Comparison of ENCODE assay signal across 8 cellular contexts in genomic region chr3:39990532-39990931, GRCh38.
A peak's percentile ranks its signal among the peaks of the same experiment; 100 is the strongest.
DNase-seq lines count a peak whose midpoint lies in the region; TF ChIP-seq lines count a peak whose summit lies in the region.

No MANE protein-coding gene starts in this region.

- H3K36me3 Mint-ChIP-seq in activated CD4-positive, alpha-beta memory T cell treated with anti-CD3 and anti-CD28 coated beads, Interleukin-2, amount 10 ng/mL, durations not matched to agents 7 days and 5 days (ENCODE audit: low read depth), result no peaks in the 10 kb centered on the region

- H3F3A ChIP-seq in Loucy (ENCODE audit: low read depth), result no peaks in the 10 kb centered on the region

- H3K27ac Mint-ChIP-seq in activated CD4-positive, alpha-beta memory T cell treated with anti-CD3 and anti-CD28 coated beads, Interleukin-2, amount 10 ng/mL, durations not matched to agents 7 days and 5 days, result no peak overlapping the region

- H3K4me3 Mint-ChIP-seq in activated CD4-positive, alpha-beta memory T cell treated with anti-CD3 and anti-CD28 coated beads, Interleukin-2, amount 10 ng/mL, durations not matched to agents 7 days and 5 days, result no peak overlapping the region

- no peak overlapping the region for H3K9ac ChIP-seq in Loucy (ENCODE audit: low read depth, low read length, poor library complexity, severe bottlenecking)

- H3K4me1 Mint-ChIP-seq in activated CD4-positive, alpha-beta memory T cell treated with anti-CD3 and anti-CD28 coated beads, Interleukin-2, amount 10 ng/mL, durations not matched to agents 7 days and 5 days, result no peaks in the 10 kb centered on the region

- no peaks in the 10 kb centered on the region for H4K20me1 ChIP-seq in Loucy (ENCODE audit: insufficient read depth, low read length, poor library complexity, severe bottlenecking)

- no peaks in the 10 kb centered on the region for H3K9me3 Mint-ChIP-seq in activated CD4-positive, alpha-beta memory T cell treated with anti-CD3 and anti-CD28 coated beads, Interleukin-2, amount 10 ng/mL, durations not matched to agents 7 days and 5 days

- POLR2A ChIA-PET in activated CD4-positive, alpha-beta memory T cell treated with anti-CD3 and anti-CD28 coated beads, Interleukin-2, amount 10 ng/mL, durations not matched to agents 7 days and 5 days (lab: Charles Lee), result no interaction called here

- CTCF ChIA-PET in activated CD4-positive, alpha-beta memory T cell treated with anti-CD3 and anti-CD28 coated beads, Interleukin-2, amount 10 ng/mL, durations not matched to agents 7 days and 5 days (lab: Charles Lee), result interaction anchor here (1.3 kb wide), 1 partner anchor 10 kb away, joined by 3 read pairs; no protein-coding TSS in a partner anchor

- no peak overlapping the region for H3K4me2 ChIP-seq in Loucy (ENCODE audit: low read depth, low read length, poor library complexity, severe bottlenecking)

- no peaks in the 10 kb centered on the region for H3K27me3 ChIP-seq in Loucy (ENCODE audit: insufficient read depth, low read length, poor library complexity, severe bottlenecking)

- DNase-seq in A172 (ENCODE audit: low spot score) (peak; percentile 14), Daoy (ENCODE audit: low read depth) (peak; percentile 4), kidney glomerular epithelial cell (lab: John Stamatoyannopoulos, UW) (peak; percentile 38), middle frontal gyrus (ENCODE audit: extremely low spot score, low spot score) (no peak), hypothalamus (lab: John Stamatoyannopoulos, UW) (no peak), activated gamma-delta T cell (lab: John Stamatoyannopoulos, UW) (no peak)
- DNase-seq in activated CD4-positive, alpha-beta memory T cell treated with anti-CD3 and anti-CD28 coated beads, Interleukin-2, amount 10 ng/mL, durations not matched to agents 7 days and 5 days, result peak; percentile 23

- H2AFZ ChIP-seq in Loucy (ENCODE audit: low read length), result no peak overlapping the region

- H3K79me2 ChIP-seq in Loucy (ENCODE audit: insufficient read depth, low read length), result no peaks in the 10 kb centered on the region

- no peaks in the 10 kb centered on the region for H3K9me2 ChIP-seq in Loucy (replicated peaks; ENCODE audit: low read depth, low read length)

- peaks cover 9% of the 10 kb centered on the region for H3K4me1 ChIP-seq in Loucy (ENCODE audit: insufficient read depth, low read length, poor library complexity, severe bottlenecking)

- TF ChIP-seq CTCF in Loucy (conservative IDR thresholded peaks at IDR 0.05; ENCODE audit: low read length), result peak; percentile 83

- no peak overlapping the region for H3K4me3 ChIP-seq in Loucy (ENCODE audit: low read length, poor library complexity, severe bottlenecking)

- no peaks in the 10 kb centered on the region for H3K36me3 ChIP-seq in Loucy (ENCODE audit: insufficient read depth, low read length)

- no peaks in the 10 kb centered on the region for H3K9me3 ChIP-seq in Loucy (ENCODE audit: insufficient read depth, low read depth, low read length)

- H3K27me3 Mint-ChIP-seq in activated CD4-positive, alpha-beta memory T cell treated with anti-CD3 and anti-CD28 coated beads, Interleukin-2, amount 10 ng/mL, durations not matched to agents 7 days and 5 days, result peaks cover 2% of the 10 kb centered on the region

Comparison
In these comparisons a context has a peak if more than half of its experiments do, and no peak if none do; other contexts are left out.
1. DNase-seq: peak in A172 (single experiment), Daoy (single experiment), activated CD4-positive, alpha-beta memory T cell treated with anti-CD3 and anti-CD28 coated beads, Interleukin-2, amount 10 ng/mL, durations not matched to agents 7 days and 5 days (single experiment) and kidney glomerular epithelial cell (single experiment); none in middle frontal gyrus (single experiment), hypothalamus (0 of 51) and activated gamma-delta T cell (single experiment).